Comparison of ENCODE assay signal across 14 cellular contexts in the genomic region with DNA sequence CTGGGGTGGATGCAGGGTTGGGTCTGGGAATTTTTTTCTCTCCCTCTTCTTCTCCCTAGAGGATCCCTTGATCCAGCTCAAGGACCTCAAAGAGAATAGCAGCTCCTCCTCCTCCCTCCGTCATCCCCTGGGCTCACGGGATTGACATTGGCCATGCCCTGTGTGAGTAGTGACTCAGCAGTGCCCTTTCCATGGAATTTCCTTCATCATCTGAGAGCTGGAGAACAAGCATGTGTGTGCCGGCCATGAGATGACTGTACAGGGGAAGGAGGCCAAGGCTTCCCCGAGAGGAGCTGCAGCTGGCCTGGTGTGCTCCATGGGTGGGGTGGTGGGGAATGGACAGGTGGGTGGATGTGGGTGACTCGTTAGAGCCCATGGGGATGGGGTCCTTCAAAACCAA. TPM values are rescaled to one million over a fixed set of nuclear protein-coding genes. Genes with fewer than 3 reads are reported as not detected.
DNase-seq lines count a peak whose midpoint lies in the region; ATAC-seq and TF ChIP-seq lines count a peak whose summit lies in the region.
"Had no signal": no experiment of that assay in that cellular context is flagged by ENCODE, and none has a peak within 500 bp of the region (broad histone marks: within the 10 kb centered on the region; RNA-seq: fewer than 3 reads in every experiment).

No MANE protein-coding gene starts in this region.

- H3K27me3 ChIP-seq in kidney epithelial cell (ENCODE audit: control insufficient read depth, insufficient read depth, low read length): peaks cover 4% of the 10 kb centered on the region
- H3K27me3 ChIP-seq: BLaER1 treated with 17β-estradiol and CSF1 and Interleukin-3, amounts not matched to agents 10 nM and 100 nM had no signal

- TF ChIP-seq CTCF in chondrocyte (IDR thresholded peaks at IDR 0.05) (no peak), kidney epithelial cell (IDR thresholded peaks at IDR 0.05; ENCODE audit: insufficient read depth, low read length, poor library complexity, severe bottlenecking) (no peak), natural killer cell (IDR thresholded peaks at IDR 0.05) (no peak)

- H3K4me3 Mint-ChIP-seq in chondrocyte (ENCODE audit: unreplicated experiment) (no peak overlapping the region), natural killer cell (no peak overlapping the region)
- H3K4me3 Mint-ChIP-seq: stimulated activated naive CD8-positive, alpha-beta T cell treated with anti-CD3 and anti-CD28 coated beads, Interleukin-15, Interleukin-2, amounts not matched to agents 100 ng/mL and 50 ng/mL, for 24 hours had no signal

- H3K27ac Mint-ChIP-seq in chondrocyte (ENCODE audit: unreplicated experiment): peak overlapping the region; percentile 64
- H3K27ac Mint-ChIP-seq in natural killer cell: no peak overlapping the region
- H3K27ac Mint-ChIP-seq: stimulated activated naive CD8-positive, alpha-beta T cell treated with anti-CD3 and anti-CD28 coated beads, Interleukin-15, Interleukin-2, amounts not matched to agents 100 ng/mL and 50 ng/mL, for 24 hours had no signal

- DNase-seq in AG20443 (ENCODE audit: low spot score) (peak; percentile 23), NCI-H226 (peak; percentile 6), chondrocyte (ENCODE audit: low spot score) (no peak), kidney epithelial cell (ENCODE audit: low read depth) (peak; percentile 65), NCI-H2029 treated with DMSO at 0.1 percent for 48 hours (lab: John Stamatoyannopoulos, UW) (no peak), natural killer cell (no peak), DMS153 treated with DMSO at 0.1 percent for 48 hours (lab: John Stamatoyannopoulos, UW; ENCODE audit: unreplicated experiment) (no peak)
- no peak for DNase-seq in activated CD4-positive, alpha-beta T cell treated with anti-CD3 and anti-CD28 coated beads for 48 hours
- DNase-seq: activated CD8-positive, alpha-beta memory T cell treated with anti-CD3 and anti-CD28 coated beads, Interleukin-2, amount 50 U/mL, for 4 hours; NCI-H1105 treated with DMSO at 0.1 percent for 48 hours; NCI-H524; SHP77 had no signal

- H3K27me3 Mint-ChIP-seq in chondrocyte (ENCODE audit: low read depth) (peaks cover 42% of the 10 kb centered on the region), natural killer cell (ENCODE audit: low read depth in 2 of 2) (peaks cover 21 to 42% of the 10 kb centered on the region in 2 donors)

- H3K36me3 Mint-ChIP-seq in chondrocyte (ENCODE audit: low read depth) (no peaks in the 10 kb centered on the region), natural killer cell (no peaks in the 10 kb centered on the region)

- no peak overlapping the region for H3K4me3 ChIP-seq in kidney epithelial cell (ENCODE audit: low read depth, low read length)
- H3K4me3 ChIP-seq: BLaER1 treated with 17β-estradiol and CSF1 and Interleukin-3, amounts not matched to agents 10 nM and 100 nM had no signal

- no peak for ATAC-seq in natural killer cell

- H3K9me3 Mint-ChIP-seq in chondrocyte (ENCODE audit: low read depth): no peaks in the 10 kb centered on the region
- no peaks in the 10 kb centered on the region for H3K9me3 Mint-ChIP-seq in natural killer cell
- H3K9me3 Mint-ChIP-seq: stimulated activated naive CD8-positive, alpha-beta T cell treated with anti-CD3 and anti-CD28 coated beads, Interleukin-15, Interleukin-2, amounts not matched to agents 100 ng/mL and 50 ng/mL, for 24 hours had no signal

- H3K4me1 Mint-ChIP-seq in chondrocyte (ENCODE audit: low read depth): peaks cover 9% of the 10 kb centered on the region
- no peaks in the 10 kb centered on the region for H3K4me1 Mint-ChIP-seq in natural killer cell

- no peaks in the 10 kb centered on the region for H3K36me3 ChIP-seq in kidney epithelial cell (ENCODE audit: control insufficient read depth, insufficient read depth, low read length)
- H3K36me3 ChIP-seq: BLaER1 treated with 17β-estradiol and CSF1 and Interleukin-3, amounts not matched to agents 10 nM and 100 nM had no signal

- intact Hi-C loops in natural killer cell (cut with micrococcal nuclease): no loop called here

RNA-seq across cellular contexts. Expression of a gene that starts 8.9 kb away (rescaled TPM):
- total RNA-seq in chondrocyte (3.5 to 4.4 TPM (median 4.2 TPM) in 3 replicates), kidney epithelial cell (21.4 and 23.5 TPM in 2 replicates), natural killer cell (1 to 10 TPM in 2 of 3 donors, under 1 TPM in 1; 0.47 to 2.1 (median 1.9) TPM)

Comparison
In these comparisons a context has a peak if more than half of its experiments do, and no peak if none do; other contexts are left out.
1. DNase-seq: peak in AG20443 (single experiment), NCI-H226 (single experiment) and kidney epithelial cell (single experiment); none in chondrocyte (single experiment), NCI-H2029 treated with DMSO at 0.1 percent for 48 hours (single experiment), natural killer cell (single experiment), DMS153 treated with DMSO at 0.1 percent for 48 hours (single experiment) and activated CD4-positive, alpha-beta T cell treated with anti-CD3 and anti-CD28 coated beads for 48 hours (single experiment).